Comparison of ENCODE assay signal across 27 cellular contexts in genomic region chr11:5043385-5043784, GRCh38. TPM values are rescaled to one million over a fixed set of nuclear protein-coding genes. Genes with fewer than 3 reads are reported as not detected.
DNase-seq lines count a peak whose midpoint lies in the region; ATAC-seq and TF ChIP-seq lines count a peak whose summit lies in the region.
"Had no signal": no experiment of that assay in that cellular context is flagged by ENCODE, and none has a peak within 500 bp of the region (broad histone marks: within the 10 kb centered on the region; RNA-seq: fewer than 3 reads in every experiment).

No MANE protein-coding gene starts in this region.

- no peaks in the 10 kb centered on the region for H3K27me3 ChIP-seq in lower lobe of right lung (ENCODE audit: low read depth)
- H3K27me3 ChIP-seq: MG63, right lobe of liver had no signal

- no peaks in the 10 kb centered on the region for H3K4me1 ChIP-seq in lower lobe of right lung
- H3K4me1 ChIP-seq: HAP-1, right lobe of liver, SJSA1 had no signal

- no peaks in the 10 kb centered on the region for H3K9me3 ChIP-seq in lower lobe of right lung
- H3K9me3 ChIP-seq: HAP-1, MG63, right lobe of liver, SJSA1 had no signal

- H3K36me3 ChIP-seq in lower lobe of right lung, result no peaks in the 10 kb centered on the region
- H3K36me3 ChIP-seq: HAP-1, MG63, right lobe of liver, SJSA1, WERI-Rb-1 had no signal

- no peak for TF ChIP-seq CTCF in astrocyte of the spinal cord (IDR thresholded peaks at IDR 0.05; ENCODE audit: low read depth, low read length)
- no peak for TF ChIP-seq CTCF in lower lobe of right lung (IDR thresholded peaks at IDR 0.05)

- H3K27ac ChIP-seq in lower lobe of right lung, result no peak overlapping the region
- H3K27ac ChIP-seq: PC-9, right lobe of liver, SJSA1, WERI-Rb-1 had no signal

- in situ Hi-C loops in astrocyte of the spinal cord (cut with HindIII; ENCODE audit: low sequenced_read_pairs), result no loop called here

- H3K4me3 ChIP-seq in astrocyte of the spinal cord (ENCODE audit: low read depth, low read length), result no peak overlapping the region
- no peak overlapping the region for H3K4me3 ChIP-seq in lower lobe of right lung
- H3K4me3 ChIP-seq: HAP-1, MG63, PC-9, right lobe of liver, SJSA1 had no signal

- no peak for ATAC-seq in lower lobe of right lung
- no peak for ATAC-seq in GM21723 (IDR thresholded peaks at IDR 0.05; ENCODE audit: unreplicated experiment)
- no peak for ATAC-seq in GM18517 (IDR thresholded peaks at IDR 0.05; ENCODE audit: unreplicated experiment)
- ATAC-seq: right lobe of liver had no signal

- intact Hi-C loops in lower lobe of right lung (cut with DNase I), result no loop called here

- DNase-seq in GM04503 (ENCODE audit: low read depth) (peak; percentile 6), MV-4-11 (lab: John Stamatoyannopoulos, UW) (peak; percentile 90), astrocyte of the spinal cord (ENCODE audit: low read depth, low spot score) (peak; percentile 3), non-pigmented ciliary epithelial cell (ENCODE audit: low read depth) (peak; percentile 22), lower lobe of right lung (no peak), DMS 273 treated with DMSO at 0.1 percent for 48 hours (lab: John Stamatoyannopoulos, UW) (no peak)
- DNase-seq: activated CD4-positive, alpha-beta T cell treated with anti-CD3 and anti-CD28 coated beads, Interleukin-2, amount 50 U/mL, for 4 hours; activated CD8-positive, alpha-beta memory T cell treated with anti-CD3 and anti-CD28 coated beads, Interleukin-2, amount 50 U/mL, for 48 hours; activated effector memory CD4-positive, alpha-beta T cell treated with Interleukin-2 at 50 U/mL for 16 hours; erythroblast; kidney glomerular epithelial cell; MG63; naive B cell; NCI-H187 treated with DMSO at 0.1 percent for 48 hours; NCI-H2227 treated with DMSO at 0.1 percent for 48 hours; NCI-H774; PC-9; right lobe of liver; WERI-Rb-1 had no signal

RNA-seq across cellular contexts. Expression of gene OR52J3, which starts 2.9 kb away (rescaled TPM):
- not detected for total RNA-seq in lower lobe of right lung
- total RNA-seq: cardiac septum; glomerular endothelial cell; omental fat pad; PC-9; right lobe of liver; SJSA1; T-helper 2 cell treated with Interferon-gamma antibody and Interleukin-4, amounts not matched to agents 100 ng/mL and 5 ng/mL, for 36 hours had no signal

RNA-seq across cellular contexts. Expression of gene OR52E2, which starts 16.0 kb away (rescaled TPM):
- not detected for total RNA-seq in lower lobe of right lung
- total RNA-seq: cardiac septum; glomerular endothelial cell; omental fat pad; PC-9; right lobe of liver; SJSA1; T-helper 2 cell treated with Interferon-gamma antibody and Interleukin-4, amounts not matched to agents 100 ng/mL and 5 ng/mL, for 36 hours had no signal

RNA-seq across cellular contexts. Expression of gene OR52E1, which starts 26.0 kb away (rescaled TPM):
- not detected for total RNA-seq in lower lobe of right lung
- total RNA-seq: cardiac septum; glomerular endothelial cell; omental fat pad; PC-9; right lobe of liver; SJSA1; T-helper 2 cell treated with Interferon-gamma antibody and Interleukin-4, amounts not matched to agents 100 ng/mL and 5 ng/mL, for 36 hours had no signal

RNA-seq across cellular contexts. Expression of gene OR51L1, which starts 48.7 kb away (rescaled TPM):
- total RNA-seq in lower lobe of right lung, result not detected
- total RNA-seq: cardiac septum; glomerular endothelial cell; omental fat pad; PC-9; right lobe of liver; SJSA1; T-helper 2 cell treated with Interferon-gamma antibody and Interleukin-4, amounts not matched to agents 100 ng/mL and 5 ng/mL, for 36 hours had no signal

Comparison
In these comparisons a context has a peak if more than half of its experiments do, and no peak if none do; other contexts are left out.
1. DNase-seq: peak in GM04503 (single experiment), MV-4-11 (single experiment), astrocyte of the spinal cord (single experiment) and non-pigmented ciliary epithelial cell (single experiment); none in lower lobe of right lung (single experiment) and DMS 273 treated with DMSO at 0.1 percent for 48 hours (single experiment).